In the genomic region with DNA sequence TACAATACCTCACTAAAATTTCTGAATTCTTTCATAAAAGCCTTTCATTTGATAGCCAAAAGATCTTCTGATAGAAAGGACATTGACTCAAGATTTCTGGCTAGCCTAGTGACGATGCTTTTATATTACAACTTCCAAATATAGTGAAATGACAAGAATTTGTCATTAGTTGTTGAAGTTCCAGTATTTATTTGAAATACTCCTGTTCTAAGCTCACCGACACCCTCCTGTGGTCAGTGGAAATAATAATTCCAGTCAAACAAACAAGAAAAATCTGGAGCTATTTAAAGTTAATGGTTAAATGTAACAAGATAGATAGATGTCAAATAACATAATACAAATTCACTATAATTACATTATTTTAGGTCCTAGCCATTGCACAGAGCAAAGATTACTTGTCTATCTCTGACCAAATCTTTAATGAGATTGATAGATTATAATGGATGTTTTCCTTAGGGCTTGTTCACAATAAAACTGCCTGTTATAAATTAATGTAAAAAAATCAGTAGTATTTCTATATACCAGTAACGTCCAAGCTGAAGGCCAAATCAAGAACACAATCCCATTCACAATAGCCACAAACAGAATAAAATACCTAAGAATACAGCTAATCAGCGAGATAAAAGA, we compare ENCODE assay signal across 1 cellular context.
TF ChIP-seq lines count a peak whose summit lies in the region.

No MANE protein-coding gene starts in this region.

TF ChIP-seq in HEK293, 187 proteins besides CTCF, POLR2A, EP300 and RAD21 (continued from another document):
- TF ChIP-seq, protein P1, sequence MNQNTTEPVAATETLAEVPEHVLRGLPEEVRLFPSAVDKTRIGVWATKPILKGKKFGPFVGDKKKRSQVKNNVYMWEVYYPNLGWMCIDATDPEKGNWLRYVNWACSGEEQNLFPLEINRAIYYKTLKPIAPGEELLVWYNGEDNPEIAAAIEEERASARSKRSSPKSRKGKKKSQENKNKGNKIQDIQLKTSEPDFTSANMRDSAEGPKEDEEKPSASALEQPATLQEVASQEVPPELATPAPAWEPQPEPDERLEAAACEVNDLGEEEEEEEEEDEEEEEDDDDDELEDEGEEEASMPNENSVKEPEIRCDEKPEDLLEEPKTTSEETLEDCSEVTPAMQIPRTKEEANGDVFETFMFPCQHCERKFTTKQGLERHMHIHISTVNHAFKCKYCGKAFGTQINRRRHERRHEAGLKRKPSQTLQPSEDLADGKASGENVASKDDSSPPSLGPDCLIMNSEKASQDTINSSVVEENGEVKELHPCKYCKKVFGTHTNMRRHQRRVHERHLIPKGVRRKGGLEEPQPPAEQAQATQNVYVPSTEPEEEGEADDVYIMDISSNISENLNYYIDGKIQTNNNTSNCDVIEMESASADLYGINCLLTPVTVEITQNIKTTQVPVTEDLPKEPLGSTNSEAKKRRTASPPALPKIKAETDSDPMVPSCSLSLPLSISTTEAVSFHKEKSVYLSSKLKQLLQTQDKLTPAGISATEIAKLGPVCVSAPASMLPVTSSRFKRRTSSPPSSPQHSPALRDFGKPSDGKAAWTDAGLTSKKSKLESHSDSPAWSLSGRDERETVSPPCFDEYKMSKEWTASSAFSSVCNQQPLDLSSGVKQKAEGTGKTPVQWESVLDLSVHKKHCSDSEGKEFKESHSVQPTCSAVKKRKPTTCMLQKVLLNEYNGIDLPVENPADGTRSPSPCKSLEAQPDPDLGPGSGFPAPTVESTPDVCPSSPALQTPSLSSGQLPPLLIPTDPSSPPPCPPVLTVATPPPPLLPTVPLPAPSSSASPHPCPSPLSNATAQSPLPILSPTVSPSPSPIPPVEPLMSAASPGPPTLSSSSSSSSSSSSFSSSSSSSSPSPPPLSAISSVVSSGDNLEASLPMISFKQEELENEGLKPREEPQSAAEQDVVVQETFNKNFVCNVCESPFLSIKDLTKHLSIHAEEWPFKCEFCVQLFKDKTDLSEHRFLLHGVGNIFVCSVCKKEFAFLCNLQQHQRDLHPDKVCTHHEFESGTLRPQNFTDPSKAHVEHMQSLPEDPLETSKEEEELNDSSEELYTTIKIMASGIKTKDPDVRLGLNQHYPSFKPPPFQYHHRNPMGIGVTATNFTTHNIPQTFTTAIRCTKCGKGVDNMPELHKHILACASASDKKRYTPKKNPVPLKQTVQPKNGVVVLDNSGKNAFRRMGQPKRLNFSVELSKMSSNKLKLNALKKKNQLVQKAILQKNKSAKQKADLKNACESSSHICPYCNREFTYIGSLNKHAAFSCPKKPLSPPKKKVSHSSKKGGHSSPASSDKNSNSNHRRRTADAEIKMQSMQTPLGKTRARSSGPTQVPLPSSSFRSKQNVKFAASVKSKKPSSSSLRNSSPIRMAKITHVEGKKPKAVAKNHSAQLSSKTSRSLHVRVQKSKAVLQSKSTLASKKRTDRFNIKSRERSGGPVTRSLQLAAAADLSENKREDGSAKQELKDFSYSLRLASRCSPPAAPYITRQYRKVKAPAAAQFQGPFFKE (tag by site-specific recombination; IDR thresholded peaks at IDR 0.05; ENCODE audit: borderline replicate concordance) = no peak
- TF ChIP-seq, protein P2, sequence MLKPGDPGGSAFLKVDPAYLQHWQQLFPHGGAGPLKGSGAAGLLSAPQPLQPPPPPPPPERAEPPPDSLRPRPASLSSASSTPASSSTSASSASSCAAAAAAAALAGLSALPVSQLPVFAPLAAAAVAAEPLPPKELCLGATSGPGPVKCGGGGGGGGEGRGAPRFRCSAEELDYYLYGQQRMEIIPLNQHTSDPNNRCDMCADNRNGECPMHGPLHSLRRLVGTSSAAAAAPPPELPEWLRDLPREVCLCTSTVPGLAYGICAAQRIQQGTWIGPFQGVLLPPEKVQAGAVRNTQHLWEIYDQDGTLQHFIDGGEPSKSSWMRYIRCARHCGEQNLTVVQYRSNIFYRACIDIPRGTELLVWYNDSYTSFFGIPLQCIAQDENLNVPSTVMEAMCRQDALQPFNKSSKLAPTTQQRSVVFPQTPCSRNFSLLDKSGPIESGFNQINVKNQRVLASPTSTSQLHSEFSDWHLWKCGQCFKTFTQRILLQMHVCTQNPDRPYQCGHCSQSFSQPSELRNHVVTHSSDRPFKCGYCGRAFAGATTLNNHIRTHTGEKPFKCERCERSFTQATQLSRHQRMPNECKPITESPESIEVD (tag by site-specific recombination; IDR thresholded peaks at IDR 0.05) = 0 out of 2 replicates have a peak, but pooled peaks have one; percentile 22
